30 cellular contexts compared by ENCODE assay signal in the genomic region with DNA sequence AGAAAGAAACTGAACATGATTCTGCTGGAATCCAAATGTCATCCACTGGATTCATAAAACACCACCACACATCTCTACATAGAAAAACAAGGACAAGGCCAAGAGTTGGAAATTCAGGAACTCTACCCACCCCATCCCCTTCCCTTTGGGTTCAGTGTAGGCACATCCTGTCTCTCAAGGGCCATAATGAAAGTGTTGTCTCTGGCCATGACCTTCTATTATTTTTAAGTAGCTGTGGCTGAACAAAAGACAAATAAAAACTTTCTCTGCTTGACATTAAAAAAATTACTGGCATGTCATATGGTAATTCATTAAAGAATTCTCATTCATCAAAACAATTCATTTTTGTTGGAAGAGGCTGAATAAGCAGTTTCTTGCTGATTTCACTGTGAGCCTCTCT.
"Had no signal": no experiment of that assay in that cellular context is flagged by ENCODE, and none has a peak within 500 bp of the region (broad histone marks: within the 10 kb centered on the region; RNA-seq: fewer than 3 reads in every experiment).

No MANE protein-coding gene starts in this region.

- H3K9me3 Mint-ChIP-seq: natural killer cell; stimulated activated naive CD8-positive, alpha-beta T cell treated with anti-CD3 and anti-CD28 coated beads, Interleukin-15, Interleukin-2, amounts not matched to agents 100 ng/mL and 50 ng/mL, for 24 hours had no signal

- H3K4me1 Mint-ChIP-seq: natural killer cell; nephron; stimulated activated effector memory CD8-positive, alpha-beta T cell treated with anti-CD3 and anti-CD28 coated beads, Interleukin-12 subunit alpha, Interleukin-12 subunit beta, amount 100 ng/mL, for 72 hours had no signal

- H3K9ac ChIP-seq: neural progenitor cell, parathyroid adenoma had no signal

- H2AFZ ChIP-seq: neural progenitor cell, parathyroid adenoma had no signal

- H3K4me2 ChIP-seq: neural progenitor cell, smooth muscle cell had no signal

- H3K4me3 Mint-ChIP-seq: naive thymus-derived CD4-positive, alpha-beta T cell; natural killer cell; nephron; neural progenitor cell; stimulated activated effector memory CD8-positive, alpha-beta T cell treated with anti-CD3 and anti-CD28 coated beads, Interleukin-12 subunit alpha, Interleukin-12 subunit beta, amount 100 ng/mL, for 72 hours; stimulated activated naive CD8-positive, alpha-beta T cell treated with anti-CD3 and anti-CD28 coated beads, Interleukin-15, Interleukin-2, amounts not matched to agents 100 ng/mL and 50 ng/mL, for 24 hours had no signal

- H3K4me1 ChIP-seq: neural progenitor cell, parathyroid adenoma, psoas muscle, right lobe of liver, stomach, thyroid gland, upper lobe of left lung, vagina had no signal

- H3K27ac Mint-ChIP-seq: naive thymus-derived CD4-positive, alpha-beta T cell; natural killer cell; nephron; neural progenitor cell; progenitor cell of endocrine pancreas; stimulated activated effector memory CD8-positive, alpha-beta T cell treated with anti-CD3 and anti-CD28 coated beads, Interleukin-12 subunit alpha, Interleukin-12 subunit beta, amount 100 ng/mL, for 72 hours; stimulated activated naive CD8-positive, alpha-beta T cell treated with anti-CD3 and anti-CD28 coated beads, Interleukin-15, Interleukin-2, amounts not matched to agents 100 ng/mL and 50 ng/mL, for 24 hours had no signal

- H3K9me3 ChIP-seq: ovary, psoas muscle, right lobe of liver, stomach, thoracic aorta, thyroid gland, tibial nerve, upper lobe of left lung, vagina had no signal

- H3K27me3 Mint-ChIP-seq: naive thymus-derived CD4-positive, alpha-beta T cell; progenitor cell of endocrine pancreas; stimulated activated naive CD8-positive, alpha-beta T cell treated with anti-CD3 and anti-CD28 coated beads, Interleukin-15, Interleukin-2, amounts not matched to agents 100 ng/mL and 50 ng/mL, for 24 hours had no signal

- H3K36me3 Mint-ChIP-seq: natural killer cell; neural progenitor cell; stimulated activated effector memory CD8-positive, alpha-beta T cell treated with anti-CD3 and anti-CD28 coated beads, Interleukin-12 subunit alpha, Interleukin-12 subunit beta, amount 100 ng/mL, for 72 hours had no signal

- H3K36me3 ChIP-seq: neural progenitor cell, ovary, right lobe of liver, spleen, stomach, thoracic aorta, thyroid gland, tibial nerve, upper lobe of left lung, vagina had no signal

- H3K27me3 ChIP-seq: neural progenitor cell, ovary, right lobe of liver, spleen, stomach, thyroid gland, tibial nerve, upper lobe of left lung, vagina had no signal

- ATAC-seq: naive thymus-derived CD4-positive, alpha-beta T cell; natural killer cell; psoas muscle; right cardiac atrium; right lobe of liver; stimulated activated effector memory CD8-positive, alpha-beta T cell treated with anti-CD3 and anti-CD28 coated beads, Interleukin-12 subunit alpha, Interleukin-12 subunit beta, amount 100 ng/mL, for 72 hours had no signal

- FAIRE-seq: urothelium cell line had no signal

- H3K4me3 ChIP-seq: neural progenitor cell, ovary, psoas muscle, right lobe of liver, skin epidermis, smooth muscle cell, spleen, stomach, thoracic aorta, thyroid gland, tibial nerve, upper lobe of left lung, vagina had no signal

- DNase-seq: naive thymus-derived CD4-positive, alpha-beta T cell; natural killer cell; occipital lobe; ovary; posterior cingulate gyrus; psoas muscle; right cardiac atrium; right lobe of liver; spleen; stimulated activated CD4-positive, alpha-beta T cell treated with anti-CD3 and anti-CD28 coated beads, Interleukin-15, amount 100 ng/mL, for 24 hours; stimulated activated CD4-positive, alpha-beta T cell treated with anti-CD3 and anti-CD28 coated beads, Interleukin-2, amount 100 ng/mL, for 24 hours; stimulated activated CD4-positive, alpha-beta T cell treated with anti-CD3 and anti-CD28 coated beads, Interleukin-2, amount 100 ng/mL, for 48 hours; stimulated activated CD4-positive, alpha-beta T cell treated with anti-CD3 and anti-CD28 coated beads, Interleukin-4, amount 100 ng/mL, for 24 hours; stimulated activated naive CD4-positive, alpha-beta T cell; stomach; thyroid gland; trophoblast cell; upper lobe of left lung had no signal

- H3K27ac ChIP-seq: neural progenitor cell, ovary, parathyroid adenoma, psoas muscle, right lobe of liver, skin epidermis, stomach, thoracic aorta, thyroid gland, upper lobe of left lung, vagina had no signal

- H3K79me2 ChIP-seq: parathyroid adenoma had no signal
